ENCODE assay signal across 11 cellular contexts in genomic region chr7:41205600-41205999, GRCh38.
DNase-seq lines count a peak whose midpoint lies in the region; ATAC-seq and TF ChIP-seq lines count a peak whose summit lies in the region.
"Had no signal": no experiment of that assay in that cellular context is flagged by ENCODE, and none has a peak within 500 bp of the region (broad histone marks: within the 10 kb centered on the region; RNA-seq: fewer than 3 reads in every experiment).

No MANE protein-coding gene starts in this region.

- H3K9me3 Mint-ChIP-seq in effector memory CD8-positive, alpha-beta T cell, result peaks cover 4 to 8% of the 10 kb centered on the region in 2 donors

- no peaks in the 10 kb centered on the region for H3K4me1 Mint-ChIP-seq in effector memory CD8-positive, alpha-beta T cell (ENCODE audit: low read depth in 2 of 2)

- DNase-seq in GM13976 (ENCODE audit: low spot score) (peak; percentile 52), activated T-cell treated with anti-CD3 and anti-CD28 coated beads for 4 hours (no peak), Ammon's horn (ENCODE audit: low spot score) (no peak), T1000 (lab: John Stamatoyannopoulos, UW) (no peak)
- DNase-seq in effector memory CD8-positive, alpha-beta T cell, result no peak
- DNase-seq: DMS53, midbrain, NCI-H345 had no signal

- no peak overlapping the region for H3K4me3 Mint-ChIP-seq in effector memory CD8-positive, alpha-beta T cell

- in situ Hi-C loops in GM13976 (cut with MboI; ENCODE audit: low sequenced_read_pairs, unreplicated experiment), result no loop called here

- TF ChIP-seq CTCF in GM13976 (IDR thresholded peaks at IDR 0.05; ENCODE audit: borderline replicate concordance, control extremely low read depth, extremely low read depth, insufficient read depth, missing control alignments), result no peak

- H3K27ac Mint-ChIP-seq in effector memory CD8-positive, alpha-beta T cell, result no peak overlapping the region

- H3K27me3 Mint-ChIP-seq in effector memory CD8-positive, alpha-beta T cell, result no peaks in the 10 kb centered on the region

- peak; percentile 73 for ATAC-seq in GM19395 (IDR thresholded peaks at IDR 0.05; ENCODE audit: unreplicated experiment)
- peak; percentile 83 for ATAC-seq in HG02610 (IDR thresholded peaks at IDR 0.05; ENCODE audit: unreplicated experiment)
- ATAC-seq in HG03439 (IDR thresholded peaks at IDR 0.05; ENCODE audit: unreplicated experiment), result peak; percentile 81
- no peak for ATAC-seq in effector memory CD8-positive, alpha-beta T cell (replicated peaks)

- H3K36me3 Mint-ChIP-seq in effector memory CD8-positive, alpha-beta T cell (ENCODE audit: insufficient read depth), result no peaks in the 10 kb centered on the region
